1 cellular context compared by ENCODE assay signal in the genomic region with DNA sequence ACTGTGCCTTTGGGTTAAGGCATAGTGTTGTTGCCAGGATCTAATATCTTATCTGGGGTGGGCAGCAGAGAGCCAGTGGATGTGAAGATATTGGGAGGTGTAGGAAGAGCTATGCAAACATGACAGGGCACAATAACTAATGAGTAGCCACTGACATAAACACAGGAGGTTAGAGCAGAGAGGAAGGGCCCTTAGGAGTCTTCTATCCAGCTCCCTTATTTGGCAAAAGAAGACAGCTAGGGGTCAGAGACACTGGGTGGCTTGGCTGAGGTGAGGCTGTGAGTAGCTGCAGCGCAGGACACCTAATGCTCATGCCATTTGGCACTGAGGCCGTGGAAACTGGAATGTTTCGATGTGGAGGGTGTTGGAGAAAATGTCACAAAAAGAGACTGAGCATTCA.
TF ChIP-seq lines count a peak whose summit lies in the region.

No MANE protein-coding gene starts in this region.

TF ChIP-seq in HepG2, 621 proteins besides CTCF, POLR2A, EP300 and RAD21 (continued from another document):
- TF ChIP-seq, protein P1, sequence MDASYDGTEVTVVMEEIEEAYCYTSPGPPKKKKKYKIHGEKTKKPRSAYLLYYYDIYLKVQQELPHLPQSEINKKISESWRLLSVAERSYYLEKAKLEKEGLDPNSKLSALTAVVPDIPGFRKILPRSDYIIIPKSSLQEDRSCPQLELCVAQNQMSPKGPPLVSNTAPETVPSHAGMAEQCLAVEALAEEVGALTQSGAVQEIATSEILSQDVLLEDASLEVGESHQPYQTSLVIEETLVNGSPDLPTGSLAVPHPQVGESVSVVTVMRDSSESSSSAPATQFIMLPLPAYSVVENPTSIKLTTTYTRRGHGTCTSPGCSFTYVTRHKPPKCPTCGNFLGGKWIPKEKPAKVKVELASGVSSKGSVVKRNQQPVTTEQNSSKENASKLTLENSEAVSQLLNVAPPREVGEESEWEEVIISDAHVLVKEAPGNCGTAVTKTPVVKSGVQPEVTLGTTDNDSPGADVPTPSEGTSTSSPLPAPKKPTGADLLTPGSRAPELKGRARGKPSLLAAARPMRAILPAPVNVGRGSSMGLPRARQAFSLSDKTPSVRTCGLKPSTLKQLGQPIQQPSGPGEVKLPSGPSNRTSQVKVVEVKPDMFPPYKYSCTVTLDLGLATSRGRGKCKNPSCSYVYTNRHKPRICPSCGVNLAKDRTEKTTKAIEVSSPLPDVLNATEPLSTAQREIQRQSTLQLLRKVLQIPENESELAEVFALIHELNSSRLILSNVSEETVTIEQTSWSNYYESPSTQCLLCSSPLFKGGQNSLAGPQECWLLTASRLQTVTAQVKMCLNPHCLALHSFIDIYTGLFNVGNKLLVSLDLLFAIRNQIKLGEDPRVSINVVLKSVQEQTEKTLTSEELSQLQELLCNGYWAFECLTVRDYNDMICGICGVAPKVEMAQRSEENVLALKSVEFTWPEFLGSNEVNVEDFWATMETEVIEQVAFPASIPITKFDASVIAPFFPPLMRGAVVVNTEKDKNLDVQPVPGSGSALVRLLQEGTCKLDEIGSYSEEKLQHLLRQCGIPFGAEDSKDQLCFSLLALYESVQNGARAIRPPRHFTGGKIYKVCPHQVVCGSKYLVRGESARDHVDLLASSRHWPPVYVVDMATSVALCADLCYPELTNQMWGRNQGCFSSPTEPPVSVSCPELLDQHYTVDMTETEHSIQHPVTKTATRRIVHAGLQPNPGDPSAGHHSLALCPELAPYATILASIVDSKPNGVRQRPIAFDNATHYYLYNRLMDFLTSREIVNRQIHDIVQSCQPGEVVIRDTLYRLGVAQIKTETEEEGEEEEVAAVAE (CRISPR knock-in tag; IDR thresholded peaks at IDR 0.05; ENCODE audit: borderline replicate concordance): no peak
- TF ChIP-seq ZNF235 (CRISPR knock-in tag; IDR thresholded peaks at IDR 0.05; ENCODE audit: borderline replicate concordance) (no peak), SRF (IDR thresholded peaks at IDR 0.05; ENCODE audit: low read depth, low read length) (peak; percentile 53; the same call in 1 of the 2 replicates)
- TF ChIP-seq, protein P2, sequence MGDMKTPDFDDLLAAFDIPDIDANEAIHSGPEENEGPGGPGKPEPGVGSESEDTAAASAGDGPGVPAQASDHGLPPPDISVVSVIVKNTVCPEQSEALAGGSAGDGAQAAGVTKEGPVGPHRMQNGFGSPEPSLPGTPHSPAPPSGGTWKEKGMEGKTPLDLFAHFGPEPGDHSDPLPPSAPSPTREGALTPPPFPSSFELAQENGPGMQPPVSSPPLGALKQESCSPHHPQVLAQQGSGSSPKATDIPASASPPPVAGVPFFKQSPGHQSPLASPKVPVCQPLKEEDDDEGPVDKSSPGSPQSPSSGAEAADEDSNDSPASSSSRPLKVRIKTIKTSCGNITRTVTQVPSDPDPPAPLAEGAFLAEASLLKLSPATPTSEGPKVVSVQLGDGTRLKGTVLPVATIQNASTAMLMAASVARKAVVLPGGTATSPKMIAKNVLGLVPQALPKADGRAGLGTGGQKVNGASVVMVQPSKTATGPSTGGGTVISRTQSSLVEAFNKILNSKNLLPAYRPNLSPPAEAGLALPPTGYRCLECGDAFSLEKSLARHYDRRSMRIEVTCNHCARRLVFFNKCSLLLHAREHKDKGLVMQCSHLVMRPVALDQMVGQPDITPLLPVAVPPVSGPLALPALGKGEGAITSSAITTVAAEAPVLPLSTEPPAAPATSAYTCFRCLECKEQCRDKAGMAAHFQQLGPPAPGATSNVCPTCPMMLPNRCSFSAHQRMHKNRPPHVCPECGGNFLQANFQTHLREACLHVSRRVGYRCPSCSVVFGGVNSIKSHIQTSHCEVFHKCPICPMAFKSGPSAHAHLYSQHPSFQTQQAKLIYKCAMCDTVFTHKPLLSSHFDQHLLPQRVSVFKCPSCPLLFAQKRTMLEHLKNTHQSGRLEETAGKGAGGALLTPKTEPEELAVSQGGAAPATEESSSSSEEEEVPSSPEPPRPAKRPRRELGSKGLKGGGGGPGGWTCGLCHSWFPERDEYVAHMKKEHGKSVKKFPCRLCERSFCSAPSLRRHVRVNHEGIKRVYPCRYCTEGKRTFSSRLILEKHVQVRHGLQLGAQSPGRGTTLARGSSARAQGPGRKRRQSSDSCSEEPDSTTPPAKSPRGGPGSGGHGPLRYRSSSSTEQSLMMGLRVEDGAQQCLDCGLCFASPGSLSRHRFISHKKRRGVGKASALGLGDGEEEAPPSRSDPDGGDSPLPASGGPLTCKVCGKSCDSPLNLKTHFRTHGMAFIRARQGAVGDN (CRISPR knock-in tag; IDR thresholded peaks at IDR 0.05): peak; percentile 16; the same call in 1 of the 2 replicates
